In genomic region chr3:197456271-197457091, GRCh38 we compare ENCODE assay signal across 8 cellular contexts.
DNase-seq lines count a peak whose midpoint lies in the region; ATAC-seq and TF ChIP-seq lines count a peak whose summit lies in the region.

No MANE protein-coding gene starts in this region.

- no peaks in the 10 kb centered on the region for H3K4me1 ChIP-seq in endocrine pancreas (ENCODE audit: control insufficient read depth, insufficient read depth, low read length)

- no peak for TF ChIP-seq CTCF in GM10248 (IDR thresholded peaks at IDR 0.05; ENCODE audit: control extremely low read depth, extremely low read depth, low read depth, missing control alignments)

- peak overlapping the region; percentile 41 for H3K9ac ChIP-seq in endocrine pancreas (ENCODE audit: control insufficient read depth, insufficient read depth, low read length)

- H3K36me3 ChIP-seq in endocrine pancreas (ENCODE audit: control insufficient read depth, insufficient read depth, low read length): no peaks in the 10 kb centered on the region

- H3K9me3 ChIP-seq in endocrine pancreas (ENCODE audit: control insufficient read depth, low read length): no peaks in the 10 kb centered on the region

- H3K4me3 ChIP-seq in endocrine pancreas (ENCODE audit: control insufficient read depth, insufficient read depth, low read length): peak overlapping the region; percentile 48

- CTCF ChIA-PET in GM10248 (lab: Yijun Ruan, JAX): no interaction called here

- H3K27me3 ChIP-seq in endocrine pancreas (ENCODE audit: control insufficient read depth, insufficient read depth, low read length): no peaks in the 10 kb centered on the region

- POLR2A ChIA-PET in GM10248 (lab: Yijun Ruan, JAX): no interaction called here

- ATAC-seq in HG03175 (IDR thresholded peaks at IDR 0.05; ENCODE audit: unreplicated experiment): peak; percentile 63

- DNase-seq in GM10248 (ENCODE audit: extremely low spot score): peak; percentile 71
- peak; percentile 67 to 74 for DNase-seq in activated CD4-positive, alpha-beta T cell treated with anti-CD3 and anti-CD28 coated beads, Interleukin-2, amount 50 U/mL, for 48 hours
- peak; percentile 71 for DNase-seq in middle frontal gyrus (ENCODE audit: extremely low spot score, low spot score)
- peak; percentile 32 for DNase-seq in stimulated activated CD8-positive, alpha-beta memory T cell treated with anti-CD3 and anti-CD28 coated beads, Interleukin-7, amount 100 ng/mL, for 24 hours (ENCODE audit: low read depth)
- no peak for DNase-seq in DMS79 (lab: John Stamatoyannopoulos, UW)
- DNase-seq in DMS153 treated with DMSO at 0.1 percent for 48 hours (lab: John Stamatoyannopoulos, UW; ENCODE audit: unreplicated experiment): no peak

Comparison
In these comparisons a context has a peak if more than half of its experiments do, and no peak if none do; other contexts are left out.
1. DNase-seq: peak in GM10248 (single experiment), activated CD4-positive, alpha-beta T cell treated with anti-CD3 and anti-CD28 coated beads, Interleukin-2, amount 50 U/mL, for 48 hours (2 of 2), middle frontal gyrus (single experiment) and stimulated activated CD8-positive, alpha-beta memory T cell treated with anti-CD3 and anti-CD28 coated beads, Interleukin-7, amount 100 ng/mL, for 24 hours (single experiment); none in DMS79 (single experiment) and DMS153 treated with DMSO at 0.1 percent for 48 hours (single experiment).